ENCODE assay signal across 16 cellular contexts in the genomic region with DNA sequence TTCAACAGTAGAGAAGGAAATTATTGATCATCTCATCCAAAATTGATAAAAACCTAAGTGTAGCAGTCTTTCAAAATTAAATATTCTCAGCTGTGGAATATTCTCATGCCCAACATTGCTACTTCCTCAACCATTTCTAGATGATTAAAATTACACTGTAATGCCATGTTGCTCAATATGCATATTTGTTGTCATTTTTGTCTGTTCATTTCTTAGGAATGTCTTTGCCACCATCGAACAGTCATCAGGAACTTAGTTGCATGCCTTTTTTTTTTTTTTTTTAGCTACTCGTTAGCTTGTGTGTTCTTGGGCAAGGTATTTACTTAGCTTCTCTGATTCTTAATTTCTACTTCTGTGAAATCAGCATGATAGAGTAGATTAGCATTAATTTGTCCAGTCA.
A peak's percentile ranks its signal among the peaks of the same experiment; 100 is the strongest.
DNase-seq lines count a peak whose midpoint lies in the region; ATAC-seq and TF ChIP-seq lines count a peak whose summit lies in the region.
"Had no signal": no experiment of that assay in that cellular context is flagged by ENCODE, and none has a peak within 500 bp of the region (broad histone marks: within the 10 kb centered on the region; RNA-seq: fewer than 3 reads in every experiment).

No MANE protein-coding gene starts in this region.

- no CpG with 5 or more reads among the region's 2 CpGs for WGBS in IMR-90 (ENCODE audit: extremely low coverage in 2 of 2, insufficient read length in 1 of 2), 2 experiments

- H3K27me3 ChIP-seq in BLaER1 (no peaks in the 10 kb centered on the region), IMR-90 (ENCODE audit: control insufficient read depth, insufficient read depth, low read length) (no peaks in the 10 kb centered on the region), neural cell (ENCODE audit: insufficient read depth, low read depth, low read length) (no peaks in the 10 kb centered on the region)
- H3K27me3 ChIP-seq: neutrophil had no signal

- intact Hi-C loops in IMR-90 (cut with micrococcal nuclease): loop anchor here (10.0 kb wide), 1 partner anchor 409 kb away; no protein-coding TSS in a partner anchor

- no peak overlapping the region for H3K56ac ChIP-seq in IMR-90 (ENCODE audit: extremely low read depth, insufficient read depth, low read length)

- dilution Hi-C loops in IMR-90 (cut with HindIII; ENCODE audit: low sequenced_read_pairs, unreplicated experiment): no loop called here

- H2BK5ac ChIP-seq in IMR-90 (ENCODE audit: low read depth, low read length, poor library complexity, severe bottlenecking): peak overlapping the region; percentile 84

- H4K8ac ChIP-seq in IMR-90 (ENCODE audit: low read depth in 2 of 2, low read length in 2 of 2): no peak overlapping the region

- no peak overlapping the region for H3K14ac ChIP-seq in IMR-90 (replicated peaks; ENCODE audit: low read depth, low read length)

- H3K79me1 ChIP-seq in IMR-90 (ENCODE audit: low read depth in 1 of 2, low read length in 2 of 2): peaks cover 38 to 80% of the 10 kb centered on the region in 2 experiments

- no peaks in the 10 kb centered on the region for H3K9me3 ChIP-seq in BLaER1
- no peaks in the 10 kb centered on the region for H3K9me3 ChIP-seq in IMR-90 (ENCODE audit: control insufficient read depth, insufficient read depth, low read length)
- H3K9me3 ChIP-seq in neural cell (ENCODE audit: low read length): no peaks in the 10 kb centered on the region
- H3K9me3 ChIP-seq: neutrophil had no signal

- peak overlapping the region; percentile 46; the same call in 1 of the 2 replicates for H4K5ac ChIP-seq in IMR-90 (ENCODE audit: low read depth, low read length)

- no peaks in the 10 kb centered on the region for H3K27me3 Mint-ChIP-seq in chondrocyte (ENCODE audit: low read depth)
- H3K27me3 Mint-ChIP-seq: activated CD4-positive, alpha-beta memory T cell treated with anti-CD3 and anti-CD28 coated beads for 36 hours; CD4-positive, CD25-positive, alpha-beta regulatory T cell; stimulated activated memory B cell treated with anti-CD40 and anti-IgM and Interleukin-4, amounts not matched to agents 10 μg/mL and 1 μg/mL and 100 μg/mL, for 72 hours had no signal

- H3K9me2 ChIP-seq in neural cell (ENCODE audit: insufficient read depth, low read length): no peaks in the 10 kb centered on the region

- H2BK20ac ChIP-seq in IMR-90 (ENCODE audit: low read depth, low read length): no peak overlapping the region; the same call in 1 of the 2 replicates

- no peak overlapping the region for H3K23ac ChIP-seq in IMR-90 (ENCODE audit: low read depth, low read length)

- no TSS peak for BruUV-seq in IMR-90 (replicated peaks; lab: Mats Ljungman, UMichigan)

- H3K27ac Mint-ChIP-seq in chondrocyte (ENCODE audit: unreplicated experiment): no peak overlapping the region
- H3K27ac Mint-ChIP-seq: activated CD4-positive, alpha-beta memory T cell treated with anti-CD3 and anti-CD28 coated beads for 36 hours; activated T-helper 2 cell treated with anti-CD3 and anti-CD28 coated beads, Interferon-gamma antibody, Interleukin-2, Interleukin-4, amounts not matched to agents 10 μg/mL and 5 μg/mL and 100 μg/mL, durations not matched to agents 14 hours and 24 hours and 36 hours; CD4-positive, CD25-positive, alpha-beta regulatory T cell; stimulated activated memory B cell treated with anti-CD40 and anti-IgM and Interleukin-4, amounts not matched to agents 10 μg/mL and 1 μg/mL and 100 μg/mL, for 72 hours had no signal

- TF ChIP-seq CTCF in IMR-90 (conservative IDR thresholded peaks at IDR 0.05; ENCODE audit: low read depth, low read length): no peak
- no peak for TF ChIP-seq CTCF in cardiac fibroblast (IDR thresholded peaks at IDR 0.05; ENCODE audit: low read depth, low read length)
- no peak for TF ChIP-seq CTCF in neural cell (IDR thresholded peaks at IDR 0.05; ENCODE audit: poor library complexity, severe bottlenecking)
- no peak for TF ChIP-seq CTCF in chondrocyte (IDR thresholded peaks at IDR 0.05)

- H3K4me1 Mint-ChIP-seq in chondrocyte (ENCODE audit: low read depth): peaks cover 28% of the 10 kb centered on the region

- TF ChIP-seq EP300 in neural cell (conservative IDR thresholded peaks at IDR 0.05; ENCODE audit: poor library complexity, severe bottlenecking): no peak

- peak; percentile 70 for DNase-seq in IMR-90
- DNase-seq in cardiac fibroblast (ENCODE audit: low read depth in 2 of 2): peak; percentile 63 to 86
- DNase-seq in activated CD4-positive, CD25-positive, alpha-beta regulatory T cell treated with anti-CD3 and anti-CD28 coated beads, Interleukin-2, amount 50 U/mL, for 72 hours: no peak
- no peak for DNase-seq in NCI-H187 (lab: John Stamatoyannopoulos, UW)
- no peak for DNase-seq in chondrocyte (ENCODE audit: low spot score)
- DNase-seq in cerebellum (ENCODE audit: low spot score): no peak
- DNase-seq: activated CD4-positive, alpha-beta memory T cell treated with anti-CD3 and anti-CD28 coated beads for 36 hours; anterior cingulate cortex; CD4-positive, CD25-positive, alpha-beta regulatory T cell; immature natural killer cell; NCI-H1105 treated with DMSO at 0.1 percent for 48 hours had no signal

- H2BK15ac ChIP-seq in IMR-90 (ENCODE audit: low read depth, low read length): 0 out of 3 replicates have a peak overlapping the region, but pooled peaks have one; percentile 54

- H3K4ac ChIP-seq in IMR-90 (ENCODE audit: low read depth, low read length): no peak overlapping the region

- H3K4me3 Mint-ChIP-seq in chondrocyte (ENCODE audit: unreplicated experiment): no peak overlapping the region
- H3K4me3 Mint-ChIP-seq: activated CD4-positive, alpha-beta memory T cell treated with anti-CD3 and anti-CD28 coated beads for 36 hours; CD4-positive, CD25-positive, alpha-beta regulatory T cell; immature natural killer cell; stimulated activated memory B cell treated with anti-CD40 and anti-IgM and Interleukin-4, amounts not matched to agents 10 μg/mL and 1 μg/mL and 100 μg/mL, for 72 hours had no signal

- TF ChIP-seq RAD21 in IMR-90 (IDR thresholded peaks at IDR 0.05; ENCODE audit: low read length): no peak
- no peak for TF ChIP-seq RAD21 in neural cell (conservative IDR thresholded peaks at IDR 0.05)

- H3K9me1 ChIP-seq in IMR-90 (ENCODE audit: insufficient read depth, low read length): peaks cover 31% of the 10 kb centered on the region

- no peaks in the 10 kb centered on the region for H3K36me3 Mint-ChIP-seq in chondrocyte (ENCODE audit: low read depth)
- H3K36me3 Mint-ChIP-seq: immature natural killer cell had no signal

- H4K91ac ChIP-seq in IMR-90 (ENCODE audit: insufficient read depth, low read depth, low read length): no peak overlapping the region

- no peak overlapping the region for H2AK9ac ChIP-seq in IMR-90 (replicated peaks; ENCODE audit: low read depth, low read length, poor library complexity)

- H3K36me3 ChIP-seq in BLaER1 (peaks cover 75% of the 10 kb centered on the region), IMR-90 (ENCODE audit: control insufficient read depth, insufficient read depth, low read length) (peaks cover 20% of the 10 kb centered on the region), neural cell (ENCODE audit: insufficient read depth, low read length) (no peaks in the 10 kb centered on the region)

- in situ Hi-C loops in IMR-90 (cut with MboI; ENCODE audit: low sequenced_read_pairs): no loop called here

- H2BK120ac ChIP-seq in IMR-90 (ENCODE audit: low read depth, low read length): no peak overlapping the region

- peak; percentile 13 for ATAC-seq in IMR-90 (ENCODE audit: low read depth)
- ATAC-seq: stimulated activated memory B cell treated with anti-CD40 and anti-IgM and Interleukin-4, amounts not matched to agents 10 μg/mL and 1 μg/mL and 100 μg/mL, for 72 hours had no signal

- peaks cover 3% of the 10 kb centered on the region for H3F3A ChIP-seq in neural cell (ENCODE audit: insufficient read depth, low read length, poor library complexity, severe bottlenecking)

- H3K9me3 Mint-ChIP-seq in chondrocyte (ENCODE audit: low read depth): no peaks in the 10 kb centered on the region
- H3K9me3 Mint-ChIP-seq: activated CD4-positive, alpha-beta memory T cell treated with anti-CD3 and anti-CD28 coated beads for 36 hours; activated T-helper 2 cell treated with anti-CD3 and anti-CD28 coated beads, Interferon-gamma antibody, Interleukin-2, Interleukin-4, amounts not matched to agents 10 μg/mL and 5 μg/mL and 100 μg/mL, durations not matched to agents 14 hours and 24 hours and 36 hours; CD4-positive, CD25-positive, alpha-beta regulatory T cell; immature natural killer cell; stimulated activated memory B cell treated with anti-CD40 and anti-IgM and Interleukin-4, amounts not matched to agents 10 μg/mL and 1 μg/mL and 100 μg/mL, for 72 hours had no signal

- H2AK5ac ChIP-seq in IMR-90 (ENCODE audit: low read depth, low read length): 0 out of 2 replicates have a peak overlapping the region, but pooled peaks have one; percentile 1

- H3K4me3 ChIP-seq in BLaER1 (no peak overlapping the region), IMR-90 (ENCODE audit: insufficient read depth, low read depth, low read length) (no peak overlapping the region), cardiac fibroblast (replicated peaks in 1 of 2; ENCODE audit: low read depth in 2 of 2, low read length in 2 of 2) (no peak overlapping the region), neural cell (ENCODE audit: low read length) (no peak overlapping the region)

- no peak for TF ChIP-seq POLR2A in IMR-90 (IDR thresholded peaks at IDR 0.05; ENCODE audit: low read depth, low read length)

- H3K27ac ChIP-seq in BLaER1: no peak overlapping the region
- H3K27ac ChIP-seq in IMR-90 (ENCODE audit: insufficient read depth, low read length): no peak overlapping the region
- peak overlapping the region; percentile 94 for H3K27ac ChIP-seq in neural cell (ENCODE audit: low read length)
- H3K27ac ChIP-seq: neutrophil had no signal

- H3K9ac ChIP-seq in BLaER1: no peak overlapping the region
- no peak overlapping the region for H3K9ac ChIP-seq in IMR-90 (ENCODE audit: low read depth, low read length)
- H3K9ac ChIP-seq in neural cell (ENCODE audit: low read length): no peak overlapping the region

- POLR2A ChIA-PET in IMR-90 (lab: Charles Lee; ENCODE audit: unreplicated experiment): no interaction called here

- H3K4me1 ChIP-seq in BLaER1 (peaks cover 66% of the 10 kb centered on the region), IMR-90 (ENCODE audit: control insufficient read depth, insufficient read depth, low read length) (peaks cover 31% of the 10 kb centered on the region)

- CTCF ChIA-PET in IMR-90 (lab: Yijun Ruan, JAX): no interaction called here

- peak overlapping the region; percentile 72 for H3K4me2 ChIP-seq in BLaER1
- H3K4me2 ChIP-seq in IMR-90 (ENCODE audit: low read depth, low read length): peak overlapping the region; percentile 52; the same call in 1 of the 2 replicates
- no peak overlapping the region for H3K4me2 ChIP-seq in neural cell (ENCODE audit: low read length)

- peaks cover 87% of the 10 kb centered on the region for H4K20me1 ChIP-seq in BLaER1
- peaks cover 26% of the 10 kb centered on the region for H4K20me1 ChIP-seq in IMR-90 (ENCODE audit: insufficient read depth, low read length)
- no peaks in the 10 kb centered on the region for H4K20me1 ChIP-seq in neural cell (ENCODE audit: insufficient read depth)

- H2AFZ ChIP-seq in IMR-90 (replicated peaks; ENCODE audit: low read length, poor library complexity) (no peak overlapping the region), neural cell (ENCODE audit: low read depth, low read length) (no peak overlapping the region)

- peak overlapping the region; percentile 81; the same call in 1 of the 2 replicates for H3K18ac ChIP-seq in IMR-90 (ENCODE audit: low read depth, low read length)

- peaks cover 33% of the 10 kb centered on the region for H3K79me2 ChIP-seq in neural cell (replicated peaks; ENCODE audit: insufficient read depth, low read length)

Comparison
In these comparisons a context has a peak if more than half of its experiments do, and no peak if none do; other contexts are left out.
1. DNase-seq: peak in IMR-90 (single experiment) and cardiac fibroblast (2 of 2); none in activated CD4-positive, CD25-positive, alpha-beta regulatory T cell treated with anti-CD3 and anti-CD28 coated beads, Interleukin-2, amount 50 U/mL, for 72 hours (single experiment), NCI-H187 (0 of 2), chondrocyte (single experiment) and cerebellum (single experiment).